9 cellular contexts compared by ENCODE assay signal in the genomic region with DNA sequence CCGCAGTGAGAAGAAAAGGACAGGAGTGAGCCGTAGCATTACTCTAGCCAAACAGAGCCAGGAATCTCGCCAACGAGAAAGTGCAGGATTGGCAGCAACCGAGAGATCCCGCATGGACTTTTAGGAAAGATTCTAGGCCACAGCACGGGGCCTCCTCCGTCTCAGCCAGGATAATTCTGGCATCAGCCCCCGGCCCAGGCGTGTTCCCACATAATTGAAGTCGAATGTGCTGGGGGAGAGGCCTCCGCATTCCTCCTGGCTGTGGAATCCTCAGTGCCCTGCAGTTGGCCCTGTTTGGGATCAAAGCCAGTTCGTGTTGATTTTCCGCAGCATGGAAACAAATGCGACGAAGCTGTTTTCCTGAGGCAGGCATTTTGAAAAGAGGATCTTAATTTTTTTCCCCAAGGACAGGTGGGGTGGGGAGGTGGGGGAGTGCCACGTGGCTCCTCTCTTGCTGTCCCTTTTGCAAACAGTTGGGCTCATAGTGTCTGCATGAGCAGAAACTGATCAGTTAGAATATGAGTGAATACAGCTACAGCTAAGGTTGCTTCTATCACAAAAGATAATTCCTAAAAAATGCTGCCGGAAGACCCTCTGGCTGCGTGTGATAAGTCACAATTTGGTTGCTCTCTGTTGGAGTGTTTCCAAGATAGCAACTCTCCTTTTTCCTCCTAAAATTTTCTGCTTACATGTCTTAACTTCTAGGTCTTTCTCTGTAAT. TPM values are rescaled to one million over a fixed set of nuclear protein-coding genes. Genes with fewer than 3 reads are reported as not detected.
DNase-seq lines count a peak whose midpoint lies in the region; ATAC-seq, FAIRE-seq and TF ChIP-seq lines count a peak whose summit lies in the region.
"Had no signal": no experiment of that assay in that cellular context is flagged by ENCODE, and none has a peak within 500 bp of the region (broad histone marks: within the 10 kb centered on the region; RNA-seq: fewer than 3 reads in every experiment).

No MANE protein-coding gene starts in this region.

- FAIRE-seq in H1 (lab: Jason Lieb, UNC) = no peak

- TF ChIP-seq POLR2A in IMR-90 (IDR thresholded peaks at IDR 0.05; ENCODE audit: low read depth, low read length) = no peak
- TF ChIP-seq POLR2A in H1 (IDR thresholded peaks at IDR 0.05; ENCODE audit: control extremely low read depth in 1 of 2, low read depth in 2 of 2, low read length in 2 of 2) = peak in 1 of 2 experiments; percentile 41; a peak in 1 of 3 replicates

- intact Hi-C loops in IMR-90 (cut with micrococcal nuclease) = no loop called here

- peak; percentile 66 for ATAC-seq in IMR-90 (ENCODE audit: low read depth)
- ATAC-seq in stimulated activated naive CD8-positive, alpha-beta T cell treated with anti-CD3 and anti-CD28 coated beads, Interleukin-15, Interleukin-2, amounts not matched to agents 100 U/mL and 50 U/mL, for 24 hours = no peak
- no peak for ATAC-seq in HG03139 (IDR thresholded peaks at IDR 0.05; ENCODE audit: unreplicated experiment)
- no peak for ATAC-seq in GM18517 (IDR thresholded peaks at IDR 0.05; ENCODE audit: unreplicated experiment)

- H3K14ac ChIP-seq in IMR-90 (replicated peaks; ENCODE audit: low read depth, low read length) (peak overlapping the region; percentile 36; the same call in 1 of the 2 replicates), H1 (ENCODE audit: insufficient read length) (no peak overlapping the region)

- peak overlapping the region; percentile 70 for H3K4me2 ChIP-seq in IMR-90 (ENCODE audit: low read depth, low read length)
- H3K4me2 ChIP-seq in H1 (ENCODE audit: insufficient read depth in 1 of 2, low read depth in 2 of 2, low read length in 2 of 2) = peak overlapping the region; percentile 41 to 43
- H3K4me2 ChIP-seq: PC-9 had no signal

- H3K23ac ChIP-seq in IMR-90 (ENCODE audit: low read depth, low read length) (no peak overlapping the region), H1 (ENCODE audit: insufficient read length) (no peak overlapping the region)

- in situ Hi-C loops in IMR-90 (cut with MboI; ENCODE audit: low sequenced_read_pairs) = no loop called here

- peak overlapping the region; percentile 12 for H3K9ac ChIP-seq in IMR-90 (ENCODE audit: low read depth, low read length)
- peak overlapping the region in 1 of 4 experiments; percentile 10; a peak in 3 of 7 replicates for H3K9ac ChIP-seq in H1 (replicated peaks in 1 of 4; ENCODE audit: extremely low read depth in 1 of 4, low read depth in 3 of 4, low read length in 3 of 4)
- H3K9ac ChIP-seq in liver (ENCODE audit: low read depth in 1 of 2, low read length in 2 of 2) = peak overlapping the region in 1 of 2 donors; percentile 3
- peak overlapping the region; percentile 64 to 66 for H3K9ac ChIP-seq in stomach smooth muscle (ENCODE audit: low read length in 2 of 2)

- H4K5ac ChIP-seq in IMR-90 (ENCODE audit: low read depth, low read length) = peak overlapping the region; percentile 26
- no peak overlapping the region for H4K5ac ChIP-seq in H1 (ENCODE audit: insufficient read length, low read depth, low read length)

- H4K8ac ChIP-seq in IMR-90 (ENCODE audit: low read depth in 2 of 2, low read length in 2 of 2) (peak overlapping the region; percentile 28 to 55; a peak in 2 of 4 replicates), H1 (ENCODE audit: extremely low read depth, insufficient read depth, low read length) (peak overlapping the region; percentile 81; the same call in 1 of the 2 replicates)

- H3K4me1 ChIP-seq in IMR-90 (ENCODE audit: control insufficient read depth, insufficient read depth, low read length) = peaks cover 13% of the 10 kb centered on the region
- peaks cover 5 to 16% (median 11%) of the 10 kb centered on the region in 4 experiments for H3K4me1 ChIP-seq in H1 (replicated peaks in 1 of 4; ENCODE audit: control insufficient read depth in 3 of 4, insufficient read depth in 4 of 4, low read length in 3 of 4)
- peaks cover 0 to 13% (median 9%) of the 10 kb centered on the region in 4 donors for H3K4me1 ChIP-seq in liver (ENCODE audit: control insufficient read depth in 4 of 4, insufficient read depth in 4 of 4, low read length in 3 of 4)
- peaks cover 15% of the 10 kb centered on the region for H3K4me1 ChIP-seq in stomach smooth muscle (ENCODE audit: control insufficient read depth, insufficient read depth, low read length)

- peak overlapping the region; percentile 61 for H3K18ac ChIP-seq in IMR-90 (ENCODE audit: low read depth, low read length)
- H3K18ac ChIP-seq in H1 (ENCODE audit: extremely low read depth, low read length) = peak overlapping the region; percentile 10

- H3K27ac ChIP-seq in IMR-90 (ENCODE audit: insufficient read depth, low read length) (peak overlapping the region; percentile 34), H1 (ENCODE audit: low read depth, low read length) (peak overlapping the region; percentile 63; the same call in 1 of the 2 replicates), liver (ENCODE audit: low read depth in 1 of 2, low read length in 2 of 2) (peak overlapping the region; percentile 2 to 27), stomach smooth muscle (ENCODE audit: low read length) (peak overlapping the region; percentile 90)
- H3K27ac ChIP-seq: PC-9 had no signal

- TF ChIP-seq CTCF in IMR-90 (conservative IDR thresholded peaks at IDR 0.05; ENCODE audit: low read depth, low read length) = no peak
- no peak for TF ChIP-seq CTCF in H1 (IDR thresholded peaks at IDR 0.05; ENCODE audit: control extremely low read depth in 1 of 3, insufficient read depth in 1 of 3, low read depth in 1 of 3, low read length in 3 of 3)
- no peak for TF ChIP-seq CTCF in liver (IDR thresholded peaks at IDR 0.05; ENCODE audit: low read depth, low read length, missing input control)

- peak overlapping the region; percentile 65 for H2AFZ ChIP-seq in IMR-90 (replicated peaks; ENCODE audit: low read length, poor library complexity)
- peak overlapping the region; percentile 52 for H2AFZ ChIP-seq in H1 (ENCODE audit: low read length)
- H2AFZ ChIP-seq: PC-9 had no signal

- H3K27me3 ChIP-seq in IMR-90 (ENCODE audit: control insufficient read depth, insufficient read depth, low read length) (no peaks in the 10 kb centered on the region), H1 (replicated peaks in 1 of 4; ENCODE audit: control insufficient read depth in 3 of 4, extremely low read depth in 1 of 4, insufficient read depth in 3 of 4, low read length in 3 of 4) (no peaks in the 10 kb centered on the region; a peak in 1 of 7 replicates), liver (ENCODE audit: control insufficient read depth in 4 of 4, insufficient read depth in 4 of 4, low read length in 3 of 4) (no peaks in the 10 kb centered on the region), stomach smooth muscle (ENCODE audit: control insufficient read depth in 1 of 2, insufficient read depth in 2 of 2, low read length in 2 of 2) (no peaks in the 10 kb centered on the region)

- no peak overlapping the region for H2BK20ac ChIP-seq in IMR-90 (ENCODE audit: low read depth, low read length)
- no peak overlapping the region for H2BK20ac ChIP-seq in H1 (ENCODE audit: low read length)

- H3K9me3 ChIP-seq in IMR-90 (ENCODE audit: control insufficient read depth, insufficient read depth, low read length) (no peaks in the 10 kb centered on the region), H1 (ENCODE audit: insufficient read depth in 2 of 2, low read depth in 1 of 2, low read length in 1 of 2) (no peaks in the 10 kb centered on the region), liver (ENCODE audit: control insufficient read depth in 4 of 4, low read length in 3 of 4) (no peaks in the 10 kb centered on the region), stomach smooth muscle (ENCODE audit: control insufficient read depth in 2 of 2, low read length in 2 of 2) (no peaks in the 10 kb centered on the region)

- H2BK120ac ChIP-seq in IMR-90 (ENCODE audit: low read depth, low read length) (peak overlapping the region; percentile 38), H1 (replicated peaks; ENCODE audit: low read depth, low read length) (no peak overlapping the region)

- POLR2A ChIA-PET in IMR-90 (lab: Charles Lee; ENCODE audit: unreplicated experiment) (no interaction called here), H1 (lab: Charles Lee; ENCODE audit: partially characterized antibody) (interaction anchor here (0.9 to 1.9 kb wide), 4 partner anchors 8 to 50 kb away, joined by 3 to 7 read pairs (median 4); partner anchors contain the start of genes ACAD10, ATXN2 and BRAP)

- DNase-seq in IMR-90 (peak; percentile 54), H1 (ENCODE audit: low read depth in 1 of 2, low spot score in 2 of 2) (peak; percentile 13 to 58)
- DNase-seq in stimulated activated CD4-positive, alpha-beta T cell treated with anti-CD3 and anti-CD28 coated beads, Interleukin-4, amount 100 ng/mL, for 24 hours = no peak
- DNase-seq in stimulated activated naive CD8-positive, alpha-beta T cell treated with anti-CD3 and anti-CD28 coated beads, Interleukin-15, Interleukin-2, amounts not matched to agents 100 U/mL and 50 U/mL, for 24 hours = no peak
- DNase-seq: PC-9 had no signal

- dilution Hi-C loops in IMR-90 (cut with HindIII; ENCODE audit: low sequenced_read_pairs, unreplicated experiment) = no loop called here

- H3K4ac ChIP-seq in IMR-90 (ENCODE audit: low read depth, low read length) (peak overlapping the region; percentile 34; the same call in 1 of the 2 replicates), H1 (replicated peaks; ENCODE audit: insufficient read length, low read depth, low read length) (no peak overlapping the region)

- peaks cover 2% of the 10 kb centered on the region; the same call in 1 of the 2 replicates for H3K36me3 ChIP-seq in IMR-90 (ENCODE audit: control insufficient read depth, insufficient read depth, low read length)
- H3K36me3 ChIP-seq in H1 (ENCODE audit: control insufficient read depth in 2 of 4, insufficient read depth in 4 of 4, low read length in 3 of 4) = no peaks in the 10 kb centered on the region
- no peaks in the 10 kb centered on the region for H3K36me3 ChIP-seq in liver (ENCODE audit: control insufficient read depth in 4 of 4, insufficient read depth in 3 of 4, low read depth in 1 of 4, low read length in 3 of 4)
- H3K36me3 ChIP-seq in stomach smooth muscle (ENCODE audit: control insufficient read depth in 2 of 2, insufficient read depth in 2 of 2, low read length in 2 of 2) = peaks cover 0 to 3% of the 10 kb centered on the region in 2 donors

- H3K56ac ChIP-seq in IMR-90 (ENCODE audit: extremely low read depth, insufficient read depth, low read length) (no peak overlapping the region), H1 (replicated peaks; ENCODE audit: insufficient read length, low read depth, low read length) (no peak overlapping the region)

- H2BK12ac ChIP-seq in H1 (ENCODE audit: low read depth, low read length) = peak overlapping the region; percentile 53; the same call in 1 of the 2 replicates

- WGBS in IMR-90 (ENCODE audit: extremely low coverage in 2 of 2, insufficient read length in 1 of 2), 2 experiments = 15% methylated on average over 6 of the region's 19 CpGs; no CpG with 5 or more reads in 1 of the 2 experiments
- WGBS in H1 (ENCODE audit: extremely low coverage in 1 of 2, insufficient coverage in 1 of 2, insufficient read length in 1 of 2, insufficient replicate concordance in 2 of 2, low coverage in 1 of 2, low lambda C conversion rate in 2 of 2, missing lambda C conversion rate in 1 of 2), 2 experiments = 33% methylated on average over 19 of the region's 19 CpGs; no CpG with 5 or more reads in 1 of the 2 experiments
- WGBS in liver = 20% methylated on average over 19 of the region's 19 CpGs

- H4K20me1 ChIP-seq in IMR-90 (ENCODE audit: insufficient read depth, low read length) (no peaks in the 10 kb centered on the region), H1 (replicated peaks in 1 of 2; ENCODE audit: control insufficient read depth in 1 of 2, insufficient read depth in 2 of 2, low read length in 2 of 2) (no peaks in the 10 kb centered on the region)

- no peaks in the 10 kb centered on the region for H3K23me2 ChIP-seq in H1 (ENCODE audit: low read depth, low read length)

- H2BK15ac ChIP-seq in IMR-90 (ENCODE audit: low read depth, low read length) (no peak overlapping the region), H1 (ENCODE audit: low read length) (no peak overlapping the region)

- CTCF ChIA-PET in IMR-90 (lab: Yijun Ruan, JAX) = no interaction called here
- CTCF ChIA-PET in H1 (lab: Charles Lee; ENCODE audit: partially characterized antibody) = interaction anchor here (1.0 kb wide), 1 partner anchor 36 kb away, joined by 3 read pairs; no protein-coding TSS in a partner anchor

- peak overlapping the region; percentile 11 for H2AK9ac ChIP-seq in IMR-90 (replicated peaks; ENCODE audit: low read depth, low read length, poor library complexity)

- TF ChIP-seq EP300 in H1 (IDR thresholded peaks at IDR 0.05; ENCODE audit: borderline replicate concordance in 1 of 2, low read depth in 2 of 2, low read length in 2 of 2) = no peak

- TF ChIP-seq RAD21 in IMR-90 (IDR thresholded peaks at IDR 0.05; ENCODE audit: low read length) (no peak), H1 (IDR thresholded peaks at IDR 0.05 in 1 of 2, conservative IDR thresholded peaks at IDR 0.05 in 1 of 2; ENCODE audit: low read depth in 2 of 2, low read length in 2 of 2) (no peak; a peak in 1 of 4 replicates), liver (IDR thresholded peaks at IDR 0.05) (peak in 1 of 2 donors; percentile 46)

- H2BK5ac ChIP-seq in IMR-90 (ENCODE audit: low read depth, low read length, poor library complexity, severe bottlenecking) = no peak overlapping the region
- peak overlapping the region; percentile 20; the same call in 1 of the 2 replicates for H2BK5ac ChIP-seq in H1 (ENCODE audit: low read depth, low read length)

- H3K9me1 ChIP-seq in IMR-90 (ENCODE audit: insufficient read depth, low read length) = 0 out of 2 replicates have a peak, but pooled peaks cover 3% of the 10 kb centered on the region

- no peaks in the 10 kb centered on the region for H3K79me2 ChIP-seq in H1 (ENCODE audit: control insufficient read depth in 1 of 2, insufficient read depth in 2 of 2, low read length in 2 of 2)

- H4K91ac ChIP-seq in IMR-90 (ENCODE audit: insufficient read depth, low read depth, low read length) = no peak overlapping the region
- H4K91ac ChIP-seq in H1 (replicated peaks; ENCODE audit: insufficient read length, low read length) = no peak overlapping the region

- H3K4me3 ChIP-seq in IMR-90 (ENCODE audit: insufficient read depth, low read depth, low read length) = no peak overlapping the region
- H3K4me3 ChIP-seq in H1 (ENCODE audit: extremely low read depth in 1 of 4, insufficient read depth in 2 of 4, low read depth in 3 of 4, low read length in 4 of 4) = no peak overlapping the region; a peak in 1 of 8 replicates
- H3K4me3 ChIP-seq in liver (ENCODE audit: low read depth in 1 of 3, low read length in 3 of 3) = no peak overlapping the region
- H3K4me3 ChIP-seq in stomach smooth muscle (ENCODE audit: low read length in 2 of 2) = peak overlapping the region; percentile 44 to 52
- H3K4me3 ChIP-seq: PC-9 had no signal

- H2AK5ac ChIP-seq in IMR-90 (ENCODE audit: low read depth, low read length) = no peak overlapping the region
- H2AK5ac ChIP-seq in H1 (ENCODE audit: low read depth, low read length) = no peak overlapping the region

- no TSS peak for BruUV-seq in IMR-90 (replicated peaks; lab: Mats Ljungman, UMichigan)

- peaks cover 0 to 9% of the 10 kb centered on the region in 2 experiments; a peak in 2 of 4 replicates for H3K79me1 ChIP-seq in IMR-90 (ENCODE audit: low read depth in 1 of 2, low read length in 2 of 2)
- H3K79me1 ChIP-seq in H1 (ENCODE audit: low read depth, low read length) = no peaks in the 10 kb centered on the region

RNA-seq across cellular contexts. Expression of gene ATXN2, which starts 37.3 kb away (rescaled TPM):
- total RNA-seq in IMR-90 (2012; rRNA removed) (12.4 and 20.6 TPM in 2 replicates), liver (10 to 100 TPM; 11.5 to 33.1 TPM)
- polyA plus RNA-seq in IMR-90 (2012; rRNA removed) (63.3 and 66.5 TPM in 2 replicates), H1 (2011; rRNA removed) (46.6 and 57.7 TPM in 2 replicates), liver (10 to 100 TPM; 14.7 to 29.4 TPM)
- polyA plus RNA-seq in IMR-90 (2012; cell fraction: cytosol; rRNA removed) = 21.7 and 52.9 TPM in 2 replicates
- polyA plus RNA-seq in IMR-90 (2012; cell fraction: nucleus; rRNA removed; ENCODE audit: low replicate concordance) = 171 and 246 TPM in 2 replicates
- total RNA-seq in H1 (2021; fragmentation: NEBNext Ultra II Directional; extraction: Animal tissue kit (Norgen Biotek cat#: 25700)) = 73.4 and 80.7 TPM in 2 replicates
- polyA plus RNA-seq in H1 (2011; cell fraction: cytosol; rRNA removed) = 24.6 TPM
- polyA plus RNA-seq in H1 (2011; cell fraction: nucleus; rRNA removed) = 105 TPM
- 55.4 to 61.7 TPM (median 58.0 TPM) in 4 replicates for polyA plus RNA-seq in H1 (2012, experiment 1 of 2)
- polyA plus RNA-seq in H1 (2012, experiment 2 of 2) = 21.4 TPM
- polyA plus RNA-seq in H1 (2013, experiment 1 of 2) = 53.0 TPM
- 48.4 TPM for polyA plus RNA-seq in H1 (2013, experiment 2 of 2)
- polyA minus RNA-seq in H1 (2011; rRNA and poly(A)+ RNA removed) = 66.4 and 68.9 TPM in 2 replicates
- polyA minus RNA-seq in H1 (2011; cell fraction: cytosol; rRNA and poly(A)+ RNA removed) = 54.7 TPM
- 120 TPM for polyA minus RNA-seq in H1 (2011; cell fraction: nucleus; rRNA and poly(A)+ RNA removed)

RNA-seq across cellular contexts. Expression of gene BRAP, which starts 49.4 kb away (rescaled TPM):
- 17.2 and 23.6 TPM in 2 replicates for total RNA-seq in IMR-90 (2012; rRNA removed)
- 9.6 and 10.3 TPM in 2 replicates for polyA plus RNA-seq in IMR-90 (2012; rRNA removed)
- 4.2 and 9.8 TPM in 2 replicates for polyA plus RNA-seq in IMR-90 (2012; cell fraction: cytosol; rRNA removed)
- polyA plus RNA-seq in IMR-90 (2012; cell fraction: nucleus; rRNA removed; ENCODE audit: low replicate concordance) = 3.1 and 9.2 TPM in 2 replicates
- 20.1 and 22.2 TPM in 2 replicates for total RNA-seq in H1 (2021; fragmentation: NEBNext Ultra II Directional; extraction: Animal tissue kit (Norgen Biotek cat#: 25700))
- 11.7 and 12.8 TPM in 2 replicates for polyA plus RNA-seq in H1 (2011; rRNA removed)
- polyA plus RNA-seq in H1 (2011; cell fraction: cytosol; rRNA removed) = 16.2 TPM
- polyA plus RNA-seq in H1 (2011; cell fraction: nucleus; rRNA removed) = 10.9 TPM
- 13.3 to 16.6 TPM (median 15.1 TPM) in 4 replicates for polyA plus RNA-seq in H1 (2012, experiment 1 of 2)
- polyA plus RNA-seq in H1 (2012, experiment 2 of 2) = 1.5 TPM
- 11.9 TPM for polyA plus RNA-seq in H1 (2013, experiment 1 of 2)
- polyA plus RNA-seq in H1 (2013, experiment 2 of 2) = 12.7 TPM
- polyA minus RNA-seq in H1 (2011; rRNA and poly(A)+ RNA removed) = 30.8 and 37.0 TPM in 2 replicates
- 16.7 TPM for polyA minus RNA-seq in H1 (2011; cell fraction: cytosol; rRNA and poly(A)+ RNA removed)
- 15.3 TPM for polyA minus RNA-seq in H1 (2011; cell fraction: nucleus; rRNA and poly(A)+ RNA removed)
- 10 to 100 TPM in 1 of 2 donors, 1 to 10 TPM in 1; 8.3 to 10.1 TPM for total RNA-seq in liver
- polyA plus RNA-seq in liver = 1 to 10 TPM; 4.8 to 5.1 TPM

RNA-seq across cellular contexts. Expression of gene ACAD10, which starts 49.5 kb away (rescaled TPM):
- 12.4 and 13.3 TPM in 2 replicates for total RNA-seq in IMR-90 (2012; rRNA removed)
- 20.7 and 21.0 TPM in 2 replicates for polyA plus RNA-seq in IMR-90 (2012; rRNA removed)
- polyA plus RNA-seq in IMR-90 (2012; cell fraction: cytosol; rRNA removed) = 7.5 and 12.1 TPM in 2 replicates
- polyA plus RNA-seq in IMR-90 (2012; cell fraction: nucleus; rRNA removed; ENCODE audit: low replicate concordance) = 55.8 and 93.4 TPM in 2 replicates
- 23.3 and 23.5 TPM in 2 replicates for total RNA-seq in H1 (2021; fragmentation: NEBNext Ultra II Directional; extraction: Animal tissue kit (Norgen Biotek cat#: 25700))
- polyA plus RNA-seq in H1 (2011; rRNA removed) = 17.3 and 26.3 TPM in 2 replicates
- 21.8 TPM for polyA plus RNA-seq in H1 (2011; cell fraction: cytosol; rRNA removed)
- 74.7 TPM for polyA plus RNA-seq in H1 (2011; cell fraction: nucleus; rRNA removed)
- 20.4 to 23.2 TPM (median 22.5 TPM) in 4 replicates for polyA plus RNA-seq in H1 (2012, experiment 1 of 2)
- 16.7 TPM for polyA plus RNA-seq in H1 (2012, experiment 2 of 2)
- polyA plus RNA-seq in H1 (2013, experiment 1 of 2) = 20.7 TPM
- 15.3 TPM for polyA plus RNA-seq in H1 (2013, experiment 2 of 2)
- 37.2 and 46.4 TPM in 2 replicates for polyA minus RNA-seq in H1 (2011; rRNA and poly(A)+ RNA removed)
- 18.9 TPM for polyA minus RNA-seq in H1 (2011; cell fraction: cytosol; rRNA and poly(A)+ RNA removed)
- 52.6 TPM for polyA minus RNA-seq in H1 (2011; cell fraction: nucleus; rRNA and poly(A)+ RNA removed)
- 10 to 100 TPM; 23.1 to 34.8 TPM for total RNA-seq in liver
- 10 to 100 TPM; 10.7 to 19.3 TPM for polyA plus RNA-seq in liver

Comparison
In these comparisons a context has a peak if more than half of its experiments do, and no peak if none do; other contexts are left out.
1. DNase-seq: peak in IMR-90 (single experiment) and H1 (2 of 2); none in stimulated activated CD4-positive, alpha-beta T cell treated with anti-CD3 and anti-CD28 coated beads, Interleukin-4, amount 100 ng/mL, for 24 hours (single experiment) and stimulated activated naive CD8-positive, alpha-beta T cell treated with anti-CD3 and anti-CD28 coated beads, Interleukin-15, Interleukin-2, amounts not matched to agents 100 U/mL and 50 U/mL, for 24 hours (single experiment).
2. H3K27ac ChIP-seq: peak in every context shown above with its lines; median percentile 90 in stomach smooth muscle; 63 in H1; 34 in IMR-90; 14 in liver.
3. H3K4me3 ChIP-seq: peak in stomach smooth muscle (2 of 2); none in IMR-90 (single experiment), H1 (0 of 4) and liver (0 of 3).